25 cellular contexts compared by ENCODE assay signal in genomic region chr7:51591223-51591622, GRCh38.
"Had no signal": no experiment of that assay in that cellular context is flagged by ENCODE, and none has a peak within 500 bp of the region (broad histone marks: within the 10 kb centered on the region; RNA-seq: fewer than 3 reads in every experiment).

No MANE protein-coding gene starts in this region.

- H3K27me3 Mint-ChIP-seq: activated CD4-positive, alpha-beta memory T cell treated with anti-CD3 and anti-CD28 coated beads for 36 hours; naive thymus-derived CD8-positive, alpha-beta T cell; stimulated activated naive CD8-positive, alpha-beta T cell treated with anti-CD3 and anti-CD28 coated beads, Interleukin-15, Interleukin-2, amounts not matched to agents 100 ng/mL and 50 ng/mL, for 24 hours had no signal

- H3K27ac Mint-ChIP-seq: activated CD4-positive, alpha-beta memory T cell treated with anti-CD3 and anti-CD28 coated beads for 36 hours; activated naive CD4-positive, alpha-beta T cell treated with anti-CD3 and anti-CD28 coated beads for 36 hours; activated naive CD8-positive, alpha-beta T cell treated with anti-CD3 and anti-CD28 coated beads, Interleukin-2, amount 10 ng/mL, durations not matched to agents 7 days and 5 days; activated T-cell treated with anti-CD3 and anti-CD28 coated beads, Interleukin-2, amount 50 U/mL, for 72 hours; immature natural killer cell; naive thymus-derived CD8-positive, alpha-beta T cell; stimulated activated naive CD8-positive, alpha-beta T cell treated with anti-CD3 and anti-CD28 coated beads, Interleukin-15, Interleukin-2, amounts not matched to agents 100 ng/mL and 50 ng/mL, for 24 hours had no signal

- H3K36me3 Mint-ChIP-seq: activated CD4-positive, alpha-beta memory T cell treated with anti-CD3 and anti-CD28 coated beads for 36 hours; activated naive CD8-positive, alpha-beta T cell treated with anti-CD3 and anti-CD28 coated beads, Interleukin-2, amount 10 ng/mL, durations not matched to agents 7 days and 5 days; naive thymus-derived CD8-positive, alpha-beta T cell had no signal

- H3K27ac ChIP-seq: colonic mucosa, dorsolateral prefrontal cortex, epithelial cell of prostate, left ventricle myocardium inferior, neutrophil, ovary, psoas muscle, right atrium auricular region, thyroid gland, upper lobe of right lung had no signal

- H3K27me3 ChIP-seq: colonic mucosa, neutrophil, ovary, right atrium auricular region, thyroid gland, upper lobe of right lung had no signal

- DNase-seq: activated CD4-positive, alpha-beta memory T cell treated with anti-CD3 and anti-CD28 coated beads for 36 hours; activated CD4-positive, alpha-beta T cell treated with anti-CD3 and anti-CD28 coated beads for 4 hours; activated CD4-positive, CD25-positive, alpha-beta regulatory T cell; activated effector memory CD4-positive, alpha-beta T cell treated with Interleukin-2 at 50 U/mL for 16 hours; activated naive CD4-positive, alpha-beta T cell treated with anti-CD3 and anti-CD28 coated beads for 36 hours; activated naive CD8-positive, alpha-beta T cell treated with anti-CD3 and anti-CD28 coated beads, Interleukin-2, amount 10 ng/mL, durations not matched to agents 7 days and 5 days; activated T-cell treated with anti-CD3 and anti-CD28 coated beads, Interleukin-2, amount 50 U/mL, for 72 hours; amygdala; colonic mucosa; dorsolateral prefrontal cortex; immature natural killer cell; kidney glomerular epithelial cell; left ventricle myocardium inferior; naive thymus-derived CD8-positive, alpha-beta T cell; ovary; psoas muscle; stimulated activated CD4-positive, alpha-beta T cell treated with anti-CD3 and anti-CD28 coated beads, Interleukin-4, amount 100 ng/mL, for 24 hours; substantia nigra; T-helper 9 cell; thyroid gland; upper lobe of right lung had no signal

- H3K4me3 Mint-ChIP-seq: activated CD4-positive, alpha-beta memory T cell treated with anti-CD3 and anti-CD28 coated beads for 36 hours; activated naive CD4-positive, alpha-beta T cell treated with anti-CD3 and anti-CD28 coated beads for 36 hours; activated naive CD8-positive, alpha-beta T cell treated with anti-CD3 and anti-CD28 coated beads, Interleukin-2, amount 10 ng/mL, durations not matched to agents 7 days and 5 days; activated T-cell treated with anti-CD3 and anti-CD28 coated beads, Interleukin-2, amount 50 U/mL, for 72 hours; immature natural killer cell; naive thymus-derived CD8-positive, alpha-beta T cell; stimulated activated naive CD8-positive, alpha-beta T cell treated with anti-CD3 and anti-CD28 coated beads, Interleukin-15, Interleukin-2, amounts not matched to agents 100 ng/mL and 50 ng/mL, for 24 hours had no signal

- H3K9me3 Mint-ChIP-seq: activated naive CD4-positive, alpha-beta T cell treated with anti-CD3 and anti-CD28 coated beads for 36 hours; activated T-cell treated with anti-CD3 and anti-CD28 coated beads, Interleukin-2, amount 50 U/mL, for 72 hours had no signal

- ATAC-seq: activated T-cell treated with anti-CD3 and anti-CD28 coated beads, Interleukin-2, amount 50 U/mL, for 72 hours; naive thymus-derived CD8-positive, alpha-beta T cell; psoas muscle; upper lobe of right lung had no signal

- H3K4me1 ChIP-seq: left ventricle myocardium inferior, psoas muscle, right atrium auricular region, thyroid gland, upper lobe of right lung had no signal

- H3K4me3 ChIP-seq: colonic mucosa, dorsolateral prefrontal cortex, left ventricle myocardium inferior, ovary, psoas muscle, right atrium auricular region, thyroid gland, upper lobe of right lung had no signal

- H3K4me1 Mint-ChIP-seq: activated naive CD8-positive, alpha-beta T cell treated with anti-CD3 and anti-CD28 coated beads, Interleukin-2, amount 10 ng/mL, durations not matched to agents 7 days and 5 days; immature natural killer cell; naive thymus-derived CD8-positive, alpha-beta T cell had no signal

- H3K9me3 ChIP-seq: colonic mucosa, neutrophil, ovary, psoas muscle, right atrium auricular region, thyroid gland, upper lobe of right lung had no signal

- H3K36me3 ChIP-seq: colonic mucosa, left ventricle myocardium inferior, neutrophil, ovary, right atrium auricular region, thyroid gland, upper lobe of right lung had no signal
